ENCODE assay signal across 15 cellular contexts in genomic region chr18:13374096-13374467, GRCh38.
"Had no signal": no experiment of that assay in that cellular context is flagged by ENCODE, and none has a peak within 500 bp of the region (broad histone marks: within the 10 kb centered on the region; RNA-seq: fewer than 3 reads in every experiment).

No MANE protein-coding gene starts in this region.

- H3K4me3 Mint-ChIP-seq: activated B cell treated with CpG ODN at 0.5 μM for 24 hours; activated T-helper 1 cell treated with anti-CD3 and anti-CD28 coated beads, Interleukin-12 subunit alpha, Interleukin-12 subunit beta, Interleukin-2, Interleukin-4 antibody, amounts not matched to agents 30 ng/mL and 10 ng/mL and 1 ng/mL, durations not matched to agents 14 hours and 24 hours and 36 hours; natural killer cell; stimulated activated naive B cell treated with anti-CD40 and anti-IgM and Interleukin-4, amounts not matched to agents 10 μg/mL and 1 μg/mL and 100 μg/mL, for 72 hours had no signal

- H3K9me3 ChIP-seq: body of pancreas, left lung, mucosa of descending colon, prostate gland, right lobe of liver, upper lobe of left lung had no signal

- ATAC-seq: body of pancreas; foreskin keratinocyte; mucosa of descending colon; natural killer cell; stimulated activated naive B cell treated with anti-CD40 and anti-IgM and Interleukin-4, amounts not matched to agents 10 μg/mL and 1 μg/mL and 100 μg/mL, for 72 hours had no signal

- H3K4me1 ChIP-seq: body of pancreas, foreskin keratinocyte had no signal

- H3K9me3 Mint-ChIP-seq: activated B cell treated with CpG ODN at 0.5 μM for 24 hours; activated T-helper 1 cell treated with anti-CD3 and anti-CD28 coated beads, Interleukin-12 subunit alpha, Interleukin-12 subunit beta, Interleukin-2, Interleukin-4 antibody, amounts not matched to agents 30 ng/mL and 10 ng/mL and 1 ng/mL, durations not matched to agents 14 hours and 24 hours and 36 hours; natural killer cell; stimulated activated naive B cell treated with anti-CD40 and anti-IgM and Interleukin-4, amounts not matched to agents 10 μg/mL and 1 μg/mL and 100 μg/mL, for 72 hours had no signal

- H3K36me3 ChIP-seq: left lung, prostate gland, right lobe of liver, upper lobe of left lung had no signal

- H3K27me3 ChIP-seq: body of pancreas, foreskin keratinocyte, left lung, right lobe of liver, upper lobe of left lung had no signal

- H3K27me3 Mint-ChIP-seq: activated B cell treated with CpG ODN at 0.5 μM for 24 hours; stimulated activated naive B cell treated with anti-CD40 and anti-IgM and Interleukin-4, amounts not matched to agents 10 μg/mL and 1 μg/mL and 100 μg/mL, for 72 hours had no signal

- H3K4me3 ChIP-seq: body of pancreas, left lung, mucosa of descending colon, prostate gland, right lobe of liver, SK-N-MC, upper lobe of left lung had no signal

- H3K27ac Mint-ChIP-seq: activated B cell treated with CpG ODN at 0.5 μM for 24 hours; natural killer cell; stimulated activated naive B cell treated with anti-CD40 and anti-IgM and Interleukin-4, amounts not matched to agents 10 μg/mL and 1 μg/mL and 100 μg/mL, for 72 hours had no signal

- DNase-seq: activated B cell treated with CpG ODN at 0.5 μM for 24 hours; activated CD4-positive, alpha-beta T cell treated with anti-CD3 and anti-CD28 coated beads, Interleukin-2, amount 50 U/mL, for 1 hour; activated naive CD4-positive, alpha-beta T cell treated with Interleukin-2 at 50 U/mL for 16 hours; body of pancreas; foreskin keratinocyte; left lung; mucosa of descending colon; natural killer cell; right lobe of liver; stimulated activated CD4-positive, alpha-beta T cell treated with anti-CD3 and anti-CD28 coated beads, Interleukin-2, amount 100 ng/mL, for 24 hours; stimulated activated naive B cell treated with anti-CD40 and anti-IgM and Interleukin-4, amounts not matched to agents 10 μg/mL and 1 μg/mL and 100 μg/mL, for 72 hours; upper lobe of left lung had no signal

- H3K36me3 Mint-ChIP-seq: natural killer cell; stimulated activated naive B cell treated with anti-CD40 and anti-IgM and Interleukin-4, amounts not matched to agents 10 μg/mL and 1 μg/mL and 100 μg/mL, for 72 hours had no signal

- H3K4me1 Mint-ChIP-seq: natural killer cell had no signal

- H3K27ac ChIP-seq: foreskin keratinocyte, left lung, prostate gland, right lobe of liver, SK-N-MC had no signal
